Comparison of ENCODE assay signal across 8 cellular contexts in genomic region chr12:98653866-98654493, GRCh38. TPM values are rescaled to one million over a fixed set of nuclear protein-coding genes. Genes with fewer than 3 reads are reported as not detected.
DNase-seq lines count a peak whose midpoint lies in the region; ATAC-seq and TF ChIP-seq lines count a peak whose summit lies in the region.

No MANE protein-coding gene starts in this region.

- in situ Hi-C loops in T47D (cut with HindIII; ENCODE audit: low pct_unique_long_range_greater_than_20kb, low sequenced_read_pairs): no loop called here

- ATAC-seq in left lung (peak; percentile 75), HG03039 (IDR thresholded peaks at IDR 0.05; ENCODE audit: unreplicated experiment) (no peak), GM19452 (IDR thresholded peaks at IDR 0.05; ENCODE audit: unreplicated experiment) (no peak), HG03460 (IDR thresholded peaks at IDR 0.05; ENCODE audit: unreplicated experiment) (no peak)

- H3K27ac ChIP-seq in HEK293 (ENCODE audit: extremely low read depth, low read depth, low read length): no peak overlapping the region
- H3K27ac ChIP-seq in left lung: no peak overlapping the region

- H3K4me1 ChIP-seq in HEK293 (ENCODE audit: control insufficient read depth, insufficient read depth, low read length): no peaks in the 10 kb centered on the region
- peaks cover 0 to 3% of the 10 kb centered on the region in 2 donors for H3K4me1 ChIP-seq in left lung

- no peaks in the 10 kb centered on the region for H3K27me3 ChIP-seq in left lung

- DNase-seq in DMS153 (lab: John Stamatoyannopoulos, UW) (peak; percentile 6), NCI-H526 (lab: John Stamatoyannopoulos, UW) (peak; percentile 15 to 69), T47D (ENCODE audit: low read depth in 1 of 2, low spot score in 1 of 2) (peak; percentile 56 to 78), left lung (no peak)

- POLR2A ChIA-PET in HEK293 (lab: Yijun Ruan, JAX): interaction anchor here (0.6 to 1.3 kb wide), 2 partner anchors 10 to 79 kb away, joined by 3 read pairs; partner anchors contain the start of gene IKBIP

- intact Hi-C loops in left lung (cut with DNase I): no loop called here

- CTCF ChIA-PET in HEK293 (lab: Yijun Ruan, JAX): interaction anchor here (0.5 to 7.8 kb wide), 23 partner anchors 8 to 1615 kb away, joined by 3 to 69 read pairs (median 3); no protein-coding TSS in a partner anchor

- no peak overlapping the region for H3K4me3 ChIP-seq in HEK293 (ENCODE audit: low read depth, low read length)
- no peak overlapping the region for H3K4me3 ChIP-seq in left lung

- H3K36me3 ChIP-seq in HEK293 (ENCODE audit: control insufficient read depth in 2 of 2, insufficient read depth in 1 of 2, low read length in 2 of 2) (peaks cover 35 to 56% of the 10 kb centered on the region in 2 experiments), left lung (peaks cover 2 to 74% of the 10 kb centered on the region in 2 donors)

- H3K9me3 ChIP-seq in HEK293 (ENCODE audit: control insufficient read depth, insufficient read depth, low read depth, low read length): no peaks in the 10 kb centered on the region
- H3K9me3 ChIP-seq in left lung: no peaks in the 10 kb centered on the region

- peak; percentile 53; the same call in 1 of the 2 replicates for TF ChIP-seq CTCF in HEK293 (tag by site-specific recombination; IDR thresholded peaks at IDR 0.05)
- TF ChIP-seq CTCF in left lung (IDR thresholded peaks at IDR 0.05): peak; percentile 28 to 46

TF ChIP-seq in HEK293, 187 proteins besides CTCF, POLR2A, EP300 and RAD21:
- TF ChIP-seq ZNF654 (tag by site-specific recombination; IDR thresholded peaks at IDR 0.05; ENCODE audit: low read depth): peak; percentile 91
- no peak for TF ChIP-seq ZNF785 (tag by site-specific recombination; IDR thresholded peaks at IDR 0.05)
- no peak for TF ChIP-seq ZNF24 (tag by site-specific recombination; IDR thresholded peaks at IDR 0.05)
- no peak for TF ChIP-seq ZNF404 (tag by site-specific recombination; IDR thresholded peaks at IDR 0.05)
- TF ChIP-seq ZBTB10 (tag by site-specific recombination; IDR thresholded peaks at IDR 0.05): no peak
- TF ChIP-seq ZFP37 (tag by site-specific recombination; IDR thresholded peaks at IDR 0.05): no peak
- no peak for TF ChIP-seq ZNF629 (tag by site-specific recombination; IDR thresholded peaks at IDR 0.05)
- TF ChIP-seq ZNF146 (tag by site-specific recombination; IDR thresholded peaks at IDR 0.05): no peak
- TF ChIP-seq ZNF521 (tag by site-specific recombination; IDR thresholded peaks at IDR 0.05): no peak
- TF ChIP-seq HOXD13 (CRISPR knock-in tag; IDR thresholded peaks at IDR 0.05; ENCODE audit: borderline replicate concordance): no peak
- TF ChIP-seq PRDM1 (tag by site-specific recombination; IDR thresholded peaks at IDR 0.05): peak; percentile 95
- TF ChIP-seq OVOL3 (tag by site-specific recombination; IDR thresholded peaks at IDR 0.05): no peak
- no peak for TF ChIP-seq HOXA7 (CRISPR knock-in tag; IDR thresholded peaks at IDR 0.05; ENCODE audit: borderline replicate concordance)
- TF ChIP-seq PATZ1 (tag by site-specific recombination; IDR thresholded peaks at IDR 0.05): no peak
- no peak for TF ChIP-seq ZNF639 (tag by site-specific recombination; IDR thresholded peaks at IDR 0.05)
- no peak for TF ChIP-seq ZNF548 (tag by site-specific recombination; IDR thresholded peaks at IDR 0.05)

RNA-seq across cellular contexts. Expression of gene APAF1, which starts 8.9 kb away (rescaled TPM):
- 10 to 100 TPM; 21.1 to 34.5 TPM for total RNA-seq in left lung

RNA-seq across cellular contexts. Expression of gene IKBIP, which starts 9.4 kb away (rescaled TPM):
- 10 to 100 TPM; 23.6 to 24.3 TPM for total RNA-seq in left lung

Comparison
In these comparisons a context has a peak if more than half of its experiments do, and no peak if none do; other contexts are left out.
1. DNase-seq: peak in DMS153 (single experiment), NCI-H526 (2 of 2) and T47D (2 of 2); none in left lung (0 of 2).